ENCODE assay signal across 1 cellular context in the genomic region with DNA sequence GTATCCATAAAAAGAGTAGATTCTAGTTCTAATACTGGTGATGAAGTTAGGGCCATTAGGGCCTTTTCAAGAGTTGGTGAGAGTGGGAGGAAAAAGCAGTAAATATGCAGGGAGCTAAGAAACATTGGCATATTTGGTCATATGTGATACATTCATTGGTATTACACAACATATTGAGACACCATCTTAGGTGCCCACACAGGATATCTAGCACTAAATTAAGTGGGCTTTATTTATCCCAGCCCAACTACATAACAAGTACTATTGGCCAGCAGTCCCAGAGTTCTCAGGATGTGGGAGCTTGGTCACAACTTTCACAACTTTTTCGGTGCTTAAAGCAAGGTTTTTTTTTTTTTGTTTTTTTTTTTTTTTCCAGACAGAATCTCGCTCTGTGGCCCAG.
A peak's percentile ranks its signal among the peaks of the same experiment; 100 is the strongest.
TF ChIP-seq lines count a peak whose summit lies in the region.

No MANE protein-coding gene starts in this region.

TF ChIP-seq in HepG2, 621 proteins besides CTCF, POLR2A, EP300 and RAD21:
- TF ChIP-seq RXRB (CRISPR knock-in tag; IDR thresholded peaks at IDR 0.05; ENCODE audit: borderline replicate concordance) (no peak), POLR2G (IDR thresholded peaks at IDR 0.05; ENCODE audit: low read depth, low read length) (0 out of 2 replicates have a peak, but pooled peaks have one; percentile 7), CEBPB (IDR thresholded peaks at IDR 0.05; ENCODE audit: borderline replicate concordance, low read depth, low read length) (0 out of 2 replicates have a peak, but pooled peaks have one; percentile 25), RBM22 (optimal IDR thresholded peaks at IDR 0.05; ENCODE audit: low read length) (peak; percentile 83)
